Comparison of ENCODE assay signal across 18 cellular contexts in the genomic region with DNA sequence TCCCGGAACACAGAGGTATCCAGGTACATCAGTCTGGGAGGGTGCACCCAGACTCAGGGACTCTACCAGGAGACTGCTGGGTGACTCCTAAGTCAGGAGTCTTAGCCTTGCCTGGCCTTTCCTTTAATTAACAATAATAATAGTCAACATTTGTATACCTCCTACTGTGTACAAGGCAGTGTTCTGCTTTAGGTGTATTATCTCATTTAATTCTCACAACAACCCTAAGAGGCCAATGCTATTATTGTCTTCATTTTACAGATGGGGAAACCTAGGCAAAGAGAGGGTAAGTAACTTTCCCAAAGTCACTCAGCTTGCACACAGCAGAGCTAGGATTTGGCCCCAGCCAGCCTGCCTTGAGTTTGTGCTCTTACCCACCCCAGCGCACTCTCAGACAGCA.
"Had no signal": no experiment of that assay in that cellular context is flagged by ENCODE, and none has a peak within 500 bp of the region (broad histone marks: within the 10 kb centered on the region; RNA-seq: fewer than 3 reads in every experiment).

No MANE protein-coding gene starts in this region.

- H3K4me1 ChIP-seq: transverse colon had no signal

- DNase-seq: central memory CD4-positive, alpha-beta T cell; effector memory CD4-positive, alpha-beta T cell; glutamatergic neuron; immature natural killer cell; mesendoderm; naive thymus-derived CD4-positive, alpha-beta T cell; nephron progenitor cell; stimulated activated CD4-positive, alpha-beta T cell treated with anti-CD3 and anti-CD28 coated beads, Interleukin-2, amount 100 ng/mL, for 48 hours; stimulated activated CD8-positive, alpha-beta memory T cell treated with anti-CD3 and anti-CD28 coated beads, Interleukin-4, amount 100 ng/mL, for 48 hours; transverse colon had no signal

- H3K4me2 ChIP-seq: smooth muscle cell had no signal

- H3K9me3 ChIP-seq: gastroesophageal sphincter, neutrophil, right atrium auricular region, stomach, thoracic aorta, transverse colon had no signal

- H3K27me3 ChIP-seq: gastroesophageal sphincter, neutrophil, right atrium auricular region, stomach, transverse colon had no signal

- H3K4me3 ChIP-seq: coronary artery, gastroesophageal sphincter, lung, right atrium auricular region, smooth muscle cell, stomach, thoracic aorta, transverse colon had no signal

- H3K27ac ChIP-seq: coronary artery, gastroesophageal sphincter, neutrophil, stomach, thoracic aorta, transverse colon had no signal

- ATAC-seq: naive thymus-derived CD4-positive, alpha-beta T cell had no signal

- H3K36me3 ChIP-seq: neutrophil, right atrium auricular region, transverse colon had no signal
